11 cellular contexts compared by ENCODE assay signal in genomic region chr6:53357576-53358343, GRCh38. TPM values are rescaled to one million over a fixed set of nuclear protein-coding genes. Genes with fewer than 3 reads are reported as not detected.
DNase-seq lines count a peak whose midpoint lies in the region; ATAC-seq and TF ChIP-seq lines count a peak whose summit lies in the region.
"Had no signal": no experiment of that assay in that cellular context is flagged by ENCODE, and none has a peak within 500 bp of the region (broad histone marks: within the 10 kb centered on the region; RNA-seq: fewer than 3 reads in every experiment).

No MANE protein-coding gene starts in this region.

- peaks cover 49% of the 10 kb centered on the region for H3K4me1 Mint-ChIP-seq in activated naive CD4-positive, alpha-beta T cell treated with anti-CD3 and anti-CD28 coated beads, Interleukin-2, amount 10 ng/mL, durations not matched to agents 7 days and 5 days
- H3K4me1 Mint-ChIP-seq in activated CD4-positive, alpha-beta memory T cell treated with anti-CD3 and anti-CD28 coated beads, Interleukin-2, amount 10 ng/mL, durations not matched to agents 7 days and 5 days: peaks cover 47% of the 10 kb centered on the region
- H3K4me1 Mint-ChIP-seq in memory B cell: peaks cover 32% of the 10 kb centered on the region
- peaks cover 21% of the 10 kb centered on the region for H3K4me1 Mint-ChIP-seq in type B pancreatic cell (ENCODE audit: unreplicated experiment)

- ATAC-seq in memory B cell (ENCODE audit: low read depth): no peak

- TF ChIP-seq CTCF in type B pancreatic cell (conservative IDR thresholded peaks at IDR 0.05) (no peak), vagina (IDR thresholded peaks at IDR 0.05) (no peak)

- peaks cover 5% of the 10 kb centered on the region for H3K36me3 Mint-ChIP-seq in activated naive CD4-positive, alpha-beta T cell treated with anti-CD3 and anti-CD28 coated beads, Interleukin-2, amount 10 ng/mL, durations not matched to agents 7 days and 5 days
- H3K36me3 Mint-ChIP-seq in activated CD4-positive, alpha-beta memory T cell treated with anti-CD3 and anti-CD28 coated beads, Interleukin-2, amount 10 ng/mL, durations not matched to agents 7 days and 5 days (ENCODE audit: low read depth): no peaks in the 10 kb centered on the region
- no peaks in the 10 kb centered on the region for H3K36me3 Mint-ChIP-seq in memory B cell
- peaks cover 3% of the 10 kb centered on the region for H3K36me3 Mint-ChIP-seq in type B pancreatic cell

- H3K4me1 ChIP-seq in vagina: peaks cover 10% of the 10 kb centered on the region

- H3K9me3 Mint-ChIP-seq in activated naive CD4-positive, alpha-beta T cell treated with anti-CD3 and anti-CD28 coated beads, Interleukin-2, amount 10 ng/mL, durations not matched to agents 7 days and 5 days: peaks cover 2% of the 10 kb centered on the region
- H3K9me3 Mint-ChIP-seq in activated CD4-positive, alpha-beta memory T cell treated with anti-CD3 and anti-CD28 coated beads, Interleukin-2, amount 10 ng/mL, durations not matched to agents 7 days and 5 days: no peaks in the 10 kb centered on the region
- H3K9me3 Mint-ChIP-seq in memory B cell (no peaks in the 10 kb centered on the region), type B pancreatic cell (no peaks in the 10 kb centered on the region)

- peak overlapping the region; percentile 98 for H3K27ac Mint-ChIP-seq in activated naive CD4-positive, alpha-beta T cell treated with anti-CD3 and anti-CD28 coated beads, Interleukin-2, amount 10 ng/mL, durations not matched to agents 7 days and 5 days
- H3K27ac Mint-ChIP-seq in activated CD4-positive, alpha-beta memory T cell treated with anti-CD3 and anti-CD28 coated beads, Interleukin-2, amount 10 ng/mL, durations not matched to agents 7 days and 5 days: peak overlapping the region; percentile 73
- H3K27ac Mint-ChIP-seq in memory B cell: peak overlapping the region; percentile 95
- H3K27ac Mint-ChIP-seq in type B pancreatic cell: peak overlapping the region; percentile 19

- POLR2A ChIA-PET in activated CD4-positive, alpha-beta memory T cell treated with anti-CD3 and anti-CD28 coated beads, Interleukin-2, amount 10 ng/mL, durations not matched to agents 7 days and 5 days (lab: Charles Lee): interaction anchor here (2.5 kb wide), 1 partner anchor 10 kb away, joined by 12 read pairs; the partner anchor contains the start of gene ELOVL5

- DNase-seq in activated naive CD4-positive, alpha-beta T cell treated with anti-CD3 and anti-CD28 coated beads, Interleukin-2, amount 10 ng/mL, durations not matched to agents 7 days and 5 days: no peak
- DNase-seq in activated naive CD4-positive, alpha-beta T cell treated with anti-CD3 and anti-CD28 coated beads, Interleukin-2, amount 50 U/mL, for 16 hours: no peak
- DNase-seq in activated CD4-positive, alpha-beta memory T cell treated with anti-CD3 and anti-CD28 coated beads, Interleukin-2, amount 10 ng/mL, durations not matched to agents 7 days and 5 days: no peak
- DNase-seq in memory B cell (ENCODE audit: low spot score in 2 of 2) (no peak), type B pancreatic cell (ENCODE audit: extremely low spot score, unreplicated experiment) (no peak), vagina (ENCODE audit: extremely low spot score in 2 of 2) (no peak), NCI-H748 treated with DMSO at 0.1 percent for 48 hours (lab: John Stamatoyannopoulos, UW) (no peak)
- no peak for DNase-seq in stimulated activated CD4-positive, alpha-beta T cell treated with anti-CD3 and anti-CD28 coated beads, Interleukin-2, amount 100 ng/mL, for 48 hours
- DNase-seq: activated T-cell treated with anti-CD3 and anti-CD28 coated beads for 4 hours; central memory CD4-positive, alpha-beta T cell; NCI-H1694 had no signal

- H3K9me3 ChIP-seq in vagina: no peaks in the 10 kb centered on the region

- CTCF ChIA-PET in activated naive CD4-positive, alpha-beta T cell treated with anti-CD3 and anti-CD28 coated beads, Interleukin-2, amount 10 ng/mL, durations not matched to agents 7 days and 5 days (lab: Charles Lee): no interaction called here
- CTCF ChIA-PET in activated CD4-positive, alpha-beta memory T cell treated with anti-CD3 and anti-CD28 coated beads, Interleukin-2, amount 10 ng/mL, durations not matched to agents 7 days and 5 days (lab: Charles Lee): no interaction called here

- H3K27ac ChIP-seq in vagina: no peak overlapping the region

- no peaks in the 10 kb centered on the region for H3K36me3 ChIP-seq in vagina

- intact Hi-C loops in vagina (cut with DNase I): no loop called here

- H3K4me3 Mint-ChIP-seq in activated naive CD4-positive, alpha-beta T cell treated with anti-CD3 and anti-CD28 coated beads, Interleukin-2, amount 10 ng/mL, durations not matched to agents 7 days and 5 days: peak overlapping the region; percentile 35
- H3K4me3 Mint-ChIP-seq in activated CD4-positive, alpha-beta memory T cell treated with anti-CD3 and anti-CD28 coated beads, Interleukin-2, amount 10 ng/mL, durations not matched to agents 7 days and 5 days: peak overlapping the region; percentile 45
- H3K4me3 Mint-ChIP-seq in memory B cell: peak overlapping the region; percentile 97
- peak overlapping the region; percentile 86 for H3K4me3 Mint-ChIP-seq in type B pancreatic cell

- TF ChIP-seq POLR2A in vagina (IDR thresholded peaks at IDR 0.05): no peak

- H3K27me3 ChIP-seq in vagina: no peaks in the 10 kb centered on the region

- H3K4me3 ChIP-seq in vagina: no peak overlapping the region

- peaks cover 11% of the 10 kb centered on the region for H3K27me3 Mint-ChIP-seq in activated naive CD4-positive, alpha-beta T cell treated with anti-CD3 and anti-CD28 coated beads, Interleukin-2, amount 10 ng/mL, durations not matched to agents 7 days and 5 days
- H3K27me3 Mint-ChIP-seq in activated CD4-positive, alpha-beta memory T cell treated with anti-CD3 and anti-CD28 coated beads, Interleukin-2, amount 10 ng/mL, durations not matched to agents 7 days and 5 days: peaks cover 14% of the 10 kb centered on the region
- H3K27me3 Mint-ChIP-seq in memory B cell (no peaks in the 10 kb centered on the region), type B pancreatic cell (peaks cover 3% of the 10 kb centered on the region)

RNA-seq across cellular contexts. Expression of gene ELOVL5, which starts 9.0 kb away (rescaled TPM):
- 100 to 1,000 TPM; 157 to 162 TPM for total RNA-seq in activated CD4-positive, alpha-beta memory T cell treated with anti-CD3 and anti-CD28 coated beads, Interleukin-2, amount 10 ng/mL, durations not matched to agents 7 days and 5 days
- total RNA-seq in type B pancreatic cell (ENCODE audit: low replicate concordance) (66.3 and 103 TPM in 2 replicates), vagina (42.5 TPM)

Comparison
In these comparisons a context has a peak if more than half of its experiments do, and no peak if none do; other contexts are left out.
1. H3K27ac Mint-ChIP-seq: peak in every context shown above with its lines; median percentile 98 in activated naive CD4-positive, alpha-beta T cell treated with anti-CD3 and anti-CD28 coated beads, Interleukin-2, amount 10 ng/mL, durations not matched to agents 7 days and 5 days; 95 in memory B cell; 73 in activated CD4-positive, alpha-beta memory T cell treated with anti-CD3 and anti-CD28 coated beads, Interleukin-2, amount 10 ng/mL, durations not matched to agents 7 days and 5 days; 19 in type B pancreatic cell.
2. H3K4me3 Mint-ChIP-seq: peak in every context shown above with its lines; median percentile 97 in memory B cell; 86 in type B pancreatic cell; 45 in activated CD4-positive, alpha-beta memory T cell treated with anti-CD3 and anti-CD28 coated beads, Interleukin-2, amount 10 ng/mL, durations not matched to agents 7 days and 5 days; 35 in activated naive CD4-positive, alpha-beta T cell treated with anti-CD3 and anti-CD28 coated beads, Interleukin-2, amount 10 ng/mL, durations not matched to agents 7 days and 5 days.